20 cellular contexts compared by ENCODE assay signal in the genomic region with DNA sequence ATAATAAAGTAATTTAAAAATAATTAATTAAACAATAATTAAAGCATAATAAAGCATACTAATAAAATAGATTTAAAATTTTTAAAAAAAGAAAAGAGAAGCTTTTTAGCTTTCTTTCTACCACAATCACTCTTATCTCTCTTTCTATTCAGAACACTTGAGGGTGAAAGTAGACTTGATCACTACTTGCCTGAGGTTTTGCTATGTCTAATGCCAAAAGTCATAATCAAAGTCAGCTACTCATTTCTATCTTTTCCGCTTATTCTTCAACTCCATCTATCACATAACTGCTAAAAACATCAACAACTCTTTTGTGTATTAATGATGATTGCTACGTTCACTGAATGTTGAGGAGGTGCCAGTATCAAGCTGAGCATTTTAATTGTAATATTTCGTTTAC.
DNase-seq lines count a peak whose midpoint lies in the region; ATAC-seq, FAIRE-seq and TF ChIP-seq lines count a peak whose summit lies in the region.
"Had no signal": no experiment of that assay in that cellular context is flagged by ENCODE, and none has a peak within 500 bp of the region (broad histone marks: within the 10 kb centered on the region; RNA-seq: fewer than 3 reads in every experiment).

No MANE protein-coding gene starts in this region.

- no peaks in the 10 kb centered on the region for H3K9me3 ChIP-seq in endodermal cell (ENCODE audit: control insufficient read depth, low read length)
- no peaks in the 10 kb centered on the region for H3K9me3 ChIP-seq in small intestine (ENCODE audit: control insufficient read depth, low read depth)

- H3K9me3 Mint-ChIP-seq in endodermal cell = no peaks in the 10 kb centered on the region
- H3K9me3 Mint-ChIP-seq in stimulated activated effector memory CD8-positive, alpha-beta T cell treated with anti-CD3 and anti-CD28 coated beads, Interleukin-12 subunit alpha, Interleukin-12 subunit beta, amount 100 ng/mL, for 72 hours = no peaks in the 10 kb centered on the region
- H3K9me3 Mint-ChIP-seq: H9 had no signal

- no peak overlapping the region for H3K4me3 Mint-ChIP-seq in endodermal cell
- no peak overlapping the region for H3K4me3 Mint-ChIP-seq in stimulated activated effector memory CD8-positive, alpha-beta T cell treated with anti-CD3 and anti-CD28 coated beads, Interleukin-12 subunit alpha, Interleukin-12 subunit beta, amount 100 ng/mL, for 72 hours
- H3K4me3 Mint-ChIP-seq: B cell, H9, IgD-negative memory B cell had no signal

- H3K4me3 ChIP-seq in endodermal cell (ENCODE audit: low read length) (peak overlapping the region; percentile 7), small intestine (ENCODE audit: low read depth in 1 of 2, low read length in 2 of 2) (no peak overlapping the region)

- H3K27ac ChIP-seq in endodermal cell (ENCODE audit: low read depth, low read length) (no peak overlapping the region), small intestine (ENCODE audit: low read depth in 1 of 2, low read length in 1 of 2) (no peak overlapping the region)

- no peak overlapping the region for H3K9ac ChIP-seq in endodermal cell (ENCODE audit: extremely low read depth, low read length, poor library complexity, severe bottlenecking)

- DNase-seq in activated CD4-positive, CD25-positive, alpha-beta regulatory T cell (lab: John Stamatoyannopoulos, UW) = no peak
- DNase-seq in NCI-H69 (lab: John Stamatoyannopoulos, UW) (peak; percentile 52), endodermal cell (no peak), occipital lobe (lab: John Stamatoyannopoulos, UW) (no peak), small intestine (no peak)
- no peak for DNase-seq in stimulated activated effector memory CD8-positive, alpha-beta T cell treated with anti-CD3 and anti-CD28 coated beads, Interleukin-12 subunit alpha, Interleukin-12 subunit beta, amount 100 ng/mL, for 72 hours (ENCODE audit: low spot score in 2 of 2)
- DNase-seq in effector CD4-positive, alpha-beta T cell = no peak
- DNase-seq: 8988T, COR-L47, GDM1, H9, Karpas-422, NCI-H1417 treated with DMSO at 0.1 percent for 48 hours, NCI-H187 treated with DMSO at 0.1 percent for 48 hours, NCI-H2227 treated with DMSO at 0.1 percent for 48 hours, NCI-H524 had no signal

- H3K36me3 ChIP-seq in endodermal cell (ENCODE audit: control insufficient read depth, insufficient read depth, low read length) (no peaks in the 10 kb centered on the region), small intestine (ENCODE audit: control insufficient read depth in 2 of 2, insufficient read depth in 2 of 2, low read length in 2 of 2) (no peaks in the 10 kb centered on the region)

- TF ChIP-seq CTCF in endodermal cell (conservative IDR thresholded peaks at IDR 0.05) = no peak

- H3K27ac Mint-ChIP-seq in endodermal cell = no peak overlapping the region
- H3K27ac Mint-ChIP-seq in stimulated activated effector memory CD8-positive, alpha-beta T cell treated with anti-CD3 and anti-CD28 coated beads, Interleukin-12 subunit alpha, Interleukin-12 subunit beta, amount 100 ng/mL, for 72 hours = no peak overlapping the region
- H3K27ac Mint-ChIP-seq: B cell, IgD-negative memory B cell had no signal

- 79% methylated on average over 3 of the region's 3 CpGs; no CpG with 5 or more reads in 1 of the 2 experiments for WGBS in endodermal cell (ENCODE audit: insufficient coverage in 1 of 2, insufficient read length in 1 of 2), 2 experiments
- 79 to 88% (median 82%) methylated on average over 3 of the region's 3 CpGs for WGBS in small intestine, 3 donors

- ATAC-seq in activated CD4-positive, CD25-positive, alpha-beta regulatory T cell treated with anti-CD3 and anti-CD28 coated beads, Interleukin-2, amount 50 U/mL, for 24 hours = peak; percentile 54 to 57
- ATAC-seq in stimulated activated effector memory CD8-positive, alpha-beta T cell treated with anti-CD3 and anti-CD28 coated beads, Interleukin-12 subunit alpha, Interleukin-12 subunit beta, amount 100 ng/mL, for 72 hours = peak; percentile 78
- ATAC-seq: Right ventricle myocardium inferior had no signal

- H3K4me1 ChIP-seq in endodermal cell (ENCODE audit: control insufficient read depth, insufficient read depth, low read length) = peaks cover 14% of the 10 kb centered on the region
- no peaks in the 10 kb centered on the region for H3K4me1 ChIP-seq in small intestine (ENCODE audit: control insufficient read depth in 2 of 2, insufficient read depth in 1 of 2, low read depth in 1 of 2, low read length in 1 of 2)

- H3K27me3 ChIP-seq in endodermal cell (ENCODE audit: control insufficient read depth, insufficient read depth, low read length, poor library complexity, severe bottlenecking) (no peaks in the 10 kb centered on the region), small intestine (ENCODE audit: control insufficient read depth in 2 of 2, insufficient read depth in 2 of 2, low read length in 2 of 2) (no peaks in the 10 kb centered on the region)

- H3K36me3 Mint-ChIP-seq in endodermal cell (ENCODE audit: low read depth) = no peaks in the 10 kb centered on the region
- H3K36me3 Mint-ChIP-seq in stimulated activated effector memory CD8-positive, alpha-beta T cell treated with anti-CD3 and anti-CD28 coated beads, Interleukin-12 subunit alpha, Interleukin-12 subunit beta, amount 100 ng/mL, for 72 hours = no peaks in the 10 kb centered on the region
- H3K36me3 Mint-ChIP-seq: IgD-negative memory B cell had no signal

- H3K27me3 Mint-ChIP-seq in endodermal cell (ENCODE audit: insufficient read depth) = no peaks in the 10 kb centered on the region
- H3K27me3 Mint-ChIP-seq: IgD-negative memory B cell had no signal

- no peak for FAIRE-seq in small intestine (lab: Jason Lieb, UNC)

- peaks cover 43% of the 10 kb centered on the region for H3K4me1 Mint-ChIP-seq in endodermal cell
- H3K4me1 Mint-ChIP-seq in stimulated activated effector memory CD8-positive, alpha-beta T cell treated with anti-CD3 and anti-CD28 coated beads, Interleukin-12 subunit alpha, Interleukin-12 subunit beta, amount 100 ng/mL, for 72 hours = peaks cover 7% of the 10 kb centered on the region
- H3K4me1 Mint-ChIP-seq: B cell, IgD-negative memory B cell had no signal
